Comparison of ENCODE assay signal across 8 cellular contexts in the genomic region with DNA sequence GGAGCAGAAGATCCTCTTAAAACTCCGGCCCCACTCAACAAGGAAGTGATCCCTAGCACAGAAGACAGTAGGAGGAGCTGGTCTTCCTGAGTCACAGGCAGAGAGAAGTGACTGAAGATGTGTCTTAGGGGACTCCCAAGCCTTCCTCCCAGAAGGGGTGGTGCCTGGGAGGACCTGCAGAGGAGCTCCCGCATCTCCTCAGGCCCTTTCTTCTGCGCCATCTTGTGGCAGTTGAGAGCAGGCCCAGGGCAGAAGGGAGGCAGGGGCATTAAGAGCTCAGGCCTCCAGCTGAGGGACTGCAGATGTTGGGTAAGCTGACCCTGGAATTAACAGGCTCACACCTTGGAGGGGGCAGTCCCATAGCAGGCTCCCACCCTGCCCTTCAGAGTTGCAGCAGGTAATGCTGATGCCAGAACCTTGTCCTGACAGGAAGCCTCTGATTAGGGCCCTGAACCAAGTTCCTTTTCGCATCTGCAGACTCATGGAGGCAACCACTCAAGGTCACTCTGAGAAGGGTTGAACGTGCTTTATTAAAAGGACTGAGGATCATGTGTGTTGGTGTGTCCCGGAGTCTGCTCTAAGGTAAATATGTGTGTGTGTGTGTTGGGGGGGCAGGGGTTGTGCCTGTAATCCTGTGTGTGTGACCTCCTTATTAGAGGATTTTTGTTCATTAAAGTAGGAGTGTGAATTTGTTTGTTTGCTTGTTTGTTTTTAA.
DNase-seq lines count a peak whose midpoint lies in the region; ATAC-seq and TF ChIP-seq lines count a peak whose summit lies in the region.
"Not testable (repeated sequence)": the region's sequence is repeated elsewhere in the genome, so short reads cannot be mapped to it uniquely, and the experiment has no call there.

No MANE protein-coding gene starts in this region.

- not testable (repeated sequence) for H2AFZ ChIP-seq in mesenchymal stem cell (ENCODE audit: low read depth, low read length)

- WGBS in mesenchymal stem cell: 82% methylated on average over 4 of the region's 6 CpGs
- 34 to 63% methylated on average over 3 to 5 of the region's 6 CpGs for WGBS in upper lobe of left lung, 2 donors

- H3K9me3 ChIP-seq in mesenchymal stem cell (ENCODE audit: control insufficient read depth, low read length); upper lobe of left lung: not testable (repeated sequence)

- H4K91ac ChIP-seq in mesenchymal stem cell (ENCODE audit: low read length): not testable (repeated sequence)

- TF ChIP-seq CTCF in GM12872 (IDR thresholded peaks at IDR 0.05; ENCODE audit: insufficient read depth, low read depth, low read length) (peak; percentile 54), upper lobe of left lung (IDR thresholded peaks at IDR 0.05) (peak in 3 of 6 experiments; percentile 38 to 44 (median 43))

- H3K4me3 Mint-ChIP-seq in activated CD4-positive, alpha-beta T cell treated with anti-CD3 and anti-CD28 coated beads, Interleukin-2, amount 10 ng/mL, durations not matched to agents 7 days and 5 days: peak overlapping the region; percentile 86

- not testable (repeated sequence) for H3K4me1 ChIP-seq in mesenchymal stem cell (ENCODE audit: control insufficient read depth, insufficient read depth, low read depth, low read length); upper lobe of left lung

- not testable (repeated sequence) for H3K23ac ChIP-seq in mesenchymal stem cell (ENCODE audit: low read length in 2 of 2)

- not testable (repeated sequence) for H2BK120ac ChIP-seq in mesenchymal stem cell (ENCODE audit: low read depth, low read length)

- not testable (repeated sequence) for H3K4me3 ChIP-seq in mesenchymal stem cell (ENCODE audit: insufficient read depth in 1 of 2, low read depth in 1 of 2, low read length in 2 of 2)
- H3K4me3 ChIP-seq in upper lobe of left lung: peak overlapping the region in 1 of 4 donors; percentile 20

- ATAC-seq in GM21423 (IDR thresholded peaks at IDR 0.05; ENCODE audit: unreplicated experiment) (peak; percentile 69), HG03108 (IDR thresholded peaks at IDR 0.05; ENCODE audit: unreplicated experiment) (peak; percentile 70), upper lobe of left lung (ENCODE audit: low FRiP score in 2 of 2) (peak in 1 of 2 donors; percentile 74)

- peak overlapping the region; percentile 92 for H3K27ac Mint-ChIP-seq in activated CD4-positive, alpha-beta T cell treated with anti-CD3 and anti-CD28 coated beads, Interleukin-2, amount 10 ng/mL, durations not matched to agents 7 days and 5 days

- H3K79me1 ChIP-seq in mesenchymal stem cell (replicated peaks; ENCODE audit: low read length, poor library complexity, severe bottlenecking): not testable (repeated sequence)

- H3K9ac ChIP-seq in mesenchymal stem cell (ENCODE audit: low read length): not testable (repeated sequence)

- not testable (repeated sequence) for H2BK15ac ChIP-seq in mesenchymal stem cell (ENCODE audit: low read depth, poor library complexity, severe bottlenecking)

- not testable (repeated sequence) for TF ChIP-seq POLR2A in upper lobe of left lung (IDR thresholded peaks at IDR 0.05)

- POLR2A ChIA-PET in activated CD4-positive, alpha-beta T cell treated with anti-CD3 and anti-CD28 coated beads, Interleukin-2, amount 10 ng/mL, durations not matched to agents 7 days and 5 days (lab: Charles Lee): interaction anchor here (0.6 kb wide), 1 partner anchor 134 kb away, joined by 4 read pairs; no protein-coding TSS in a partner anchor

- DNase-seq in NCI-H69 (lab: John Stamatoyannopoulos, UW) (peak; percentile 39), dermis blood vessel endothelial cell (peak; percentile 33), mesenchymal stem cell (peak; percentile 38), upper lobe of left lung (peak in 1 of 2 donors; percentile 58)
- DNase-seq in activated CD4-positive, alpha-beta T cell treated with anti-CD3 and anti-CD28 coated beads, Interleukin-2, amount 10 ng/mL, durations not matched to agents 7 days and 5 days: peak; percentile 47

- not testable (repeated sequence) for H2AK5ac ChIP-seq in mesenchymal stem cell (ENCODE audit: low read length, severe bottlenecking)

- H2BK5ac ChIP-seq in mesenchymal stem cell (ENCODE audit: low read depth, low read length, poor library complexity, severe bottlenecking): not testable (repeated sequence)

- not testable (repeated sequence) for H4K8ac ChIP-seq in mesenchymal stem cell (ENCODE audit: low read length)

- not testable (repeated sequence) for H3K27ac ChIP-seq in mesenchymal stem cell (ENCODE audit: low read length, poor library complexity, severe bottlenecking)
- peak overlapping the region in 3 of 4 donors; percentile 56 to 64 (median 61) for H3K27ac ChIP-seq in upper lobe of left lung

- H3K36me3 ChIP-seq in mesenchymal stem cell (ENCODE audit: control insufficient read depth in 1 of 2, insufficient read depth in 2 of 2, low read depth in 1 of 2, low read length in 2 of 2); upper lobe of left lung: not testable (repeated sequence)

- H3K4me2 ChIP-seq in mesenchymal stem cell (ENCODE audit: low read length, poor library complexity, severe bottlenecking): not testable (repeated sequence)

- not testable (repeated sequence) for H3K4ac ChIP-seq in mesenchymal stem cell (ENCODE audit: low read depth in 1 of 2, low read length in 2 of 2)

- H3K4me1 Mint-ChIP-seq in activated CD4-positive, alpha-beta T cell treated with anti-CD3 and anti-CD28 coated beads, Interleukin-2, amount 10 ng/mL, durations not matched to agents 7 days and 5 days: peaks cover 37% of the 10 kb centered on the region

- not testable (repeated sequence) for H3K14ac ChIP-seq in mesenchymal stem cell (ENCODE audit: low read length in 2 of 2)

- TF ChIP-seq EP300 in upper lobe of left lung (IDR thresholded peaks at IDR 0.05): not testable (repeated sequence)

- H3K27me3 ChIP-seq in mesenchymal stem cell (ENCODE audit: control insufficient read depth in 1 of 2, insufficient read depth in 1 of 2, low read length in 2 of 2); upper lobe of left lung: not testable (repeated sequence)

- H3K36me3 Mint-ChIP-seq in activated CD4-positive, alpha-beta T cell treated with anti-CD3 and anti-CD28 coated beads, Interleukin-2, amount 10 ng/mL, durations not matched to agents 7 days and 5 days (ENCODE audit: low read depth): not testable (repeated sequence)

- not testable (repeated sequence) for H2BK12ac ChIP-seq in mesenchymal stem cell (ENCODE audit: low read length in 2 of 2)

- H3K18ac ChIP-seq in mesenchymal stem cell (ENCODE audit: low read depth in 1 of 2, low read length in 2 of 2): not testable (repeated sequence)

- H3K9me3 Mint-ChIP-seq in activated CD4-positive, alpha-beta T cell treated with anti-CD3 and anti-CD28 coated beads, Interleukin-2, amount 10 ng/mL, durations not matched to agents 7 days and 5 days: not testable (repeated sequence)

- CTCF ChIA-PET in activated CD4-positive, alpha-beta T cell treated with anti-CD3 and anti-CD28 coated beads, Interleukin-2, amount 10 ng/mL, durations not matched to agents 7 days and 5 days (lab: Charles Lee): interaction anchor here (0.7 to 1.7 kb wide), 7 partner anchors 9 to 134 kb away, joined by 3 to 4 read pairs (median 3); no protein-coding TSS in a partner anchor

- not testable (repeated sequence) for H3K27me3 Mint-ChIP-seq in activated CD4-positive, alpha-beta T cell treated with anti-CD3 and anti-CD28 coated beads, Interleukin-2, amount 10 ng/mL, durations not matched to agents 7 days and 5 days
